In genomic region chr15:28943146-28943545, GRCh38 we compare ENCODE assay signal across 20 cellular contexts. TPM values are rescaled to one million over a fixed set of nuclear protein-coding genes. Genes with fewer than 3 reads are reported as not detected.
DNase-seq lines count a peak whose midpoint lies in the region; ATAC-seq and TF ChIP-seq lines count a peak whose summit lies in the region.
"Had no signal": no experiment of that assay in that cellular context is flagged by ENCODE, and none has a peak within 500 bp of the region (broad histone marks: within the 10 kb centered on the region; RNA-seq: fewer than 3 reads in every experiment).

No MANE protein-coding gene starts in this region.

- H3K4me1 Mint-ChIP-seq in activated naive CD4-positive, alpha-beta T cell treated with anti-CD3 and anti-CD28 coated beads, Interleukin-2, amount 50 U/mL, for 24 hours, result peaks cover 89% of the 10 kb centered on the region
- H3K4me1 Mint-ChIP-seq in activated naive CD4-positive, alpha-beta T cell treated with anti-CD3 and anti-CD28 coated beads for 36 hours (ENCODE audit: low read depth), result peaks cover 68% of the 10 kb centered on the region
- H3K4me1 Mint-ChIP-seq in central memory CD8-positive, alpha-beta T cell, result peaks cover 74% of the 10 kb centered on the region
- peaks cover 88 to 94% of the 10 kb centered on the region in 2 donors for H3K4me1 Mint-ChIP-seq in natural killer cell

- no peak for TF ChIP-seq EP300 in gastroesophageal sphincter (IDR thresholded peaks at IDR 0.05)

- CTCF ChIA-PET in activated naive CD4-positive, alpha-beta T cell treated with anti-CD3 and anti-CD28 coated beads for 36 hours (lab: Charles Lee), result no interaction called here

- ATAC-seq in central memory CD8-positive, alpha-beta T cell (replicated peaks; ENCODE audit: extremely low read depth, poor library complexity, severe bottlenecking), result no peak
- no peak for ATAC-seq in natural killer cell
- ATAC-seq in aorta (ENCODE audit: low FRiP score), result peak; percentile 17
- no peak for ATAC-seq in gastroesophageal sphincter
- no peak for ATAC-seq in stimulated activated naive CD8-positive, alpha-beta T cell treated with anti-CD3 and anti-CD28 coated beads, Interleukin-15, Interleukin-2, amounts not matched to agents 100 U/mL and 50 U/mL, for 24 hours
- ATAC-seq: A549 had no signal

- intact Hi-C loops in activated naive CD4-positive, alpha-beta T cell treated with anti-CD3 and anti-CD28 coated beads for 36 hours (cut with micrococcal nuclease), result no loop called here
- intact Hi-C loops in natural killer cell (cut with micrococcal nuclease), result no loop called here
- intact Hi-C loops in aorta (cut with DNase I), result no loop called here

- no peaks in the 10 kb centered on the region for H3K9me3 Mint-ChIP-seq in activated naive CD4-positive, alpha-beta T cell treated with anti-CD3 and anti-CD28 coated beads, Interleukin-2, amount 50 U/mL, for 24 hours
- no peaks in the 10 kb centered on the region for H3K9me3 Mint-ChIP-seq in activated naive CD4-positive, alpha-beta T cell treated with anti-CD3 and anti-CD28 coated beads for 36 hours
- H3K9me3 Mint-ChIP-seq in central memory CD8-positive, alpha-beta T cell, result no peaks in the 10 kb centered on the region
- no peaks in the 10 kb centered on the region for H3K9me3 Mint-ChIP-seq in natural killer cell

- H3K4me3 Mint-ChIP-seq in activated naive CD4-positive, alpha-beta T cell treated with anti-CD3 and anti-CD28 coated beads, Interleukin-2, amount 50 U/mL, for 24 hours, result no peak overlapping the region
- H3K4me3 Mint-ChIP-seq in activated naive CD4-positive, alpha-beta T cell treated with anti-CD3 and anti-CD28 coated beads for 36 hours, result no peak overlapping the region
- H3K4me3 Mint-ChIP-seq in central memory CD8-positive, alpha-beta T cell, result peak overlapping the region; percentile 47
- H3K4me3 Mint-ChIP-seq in natural killer cell, result peak overlapping the region; percentile 87

- no peak overlapping the region for H3K27ac ChIP-seq in aorta (ENCODE audit: low read depth in 1 of 2, low read length in 2 of 2)
- no peak overlapping the region for H3K27ac ChIP-seq in gastroesophageal sphincter
- no peak overlapping the region for H3K27ac ChIP-seq in effector memory CD4-positive, alpha-beta T cell (ENCODE audit: insufficient read depth, low read length, poor library complexity, severe bottlenecking)
- H3K27ac ChIP-seq: A549 had no signal

- TF ChIP-seq CTCF in natural killer cell (IDR thresholded peaks at IDR 0.05) (no peak), gastroesophageal sphincter (IDR thresholded peaks at IDR 0.05) (no peak)

- no peaks in the 10 kb centered on the region for H3K27me3 Mint-ChIP-seq in activated naive CD4-positive, alpha-beta T cell treated with anti-CD3 and anti-CD28 coated beads, Interleukin-2, amount 50 U/mL, for 24 hours
- H3K27me3 Mint-ChIP-seq in activated naive CD4-positive, alpha-beta T cell treated with anti-CD3 and anti-CD28 coated beads for 36 hours (ENCODE audit: low read depth), result no peaks in the 10 kb centered on the region
- no peaks in the 10 kb centered on the region for H3K27me3 Mint-ChIP-seq in central memory CD8-positive, alpha-beta T cell
- H3K27me3 Mint-ChIP-seq in natural killer cell (ENCODE audit: low read depth in 2 of 2), result no peaks in the 10 kb centered on the region

- no peak for TF ChIP-seq POLR2A in gastroesophageal sphincter (IDR thresholded peaks at IDR 0.05)

- WGBS in aorta, 2 donors, result 95 to 96% methylated on average over 8 of the region's 8 CpGs
- WGBS in gastroesophageal sphincter (ENCODE audit: low coverage in 1 of 2), 2 donors, result 80 to 100% methylated on average over 1 to 3 of the region's 8 CpGs

- H3K9me3 ChIP-seq in aorta (ENCODE audit: control insufficient read depth, low read length), result no peaks in the 10 kb centered on the region
- no peaks in the 10 kb centered on the region for H3K9me3 ChIP-seq in gastroesophageal sphincter
- H3K9me3 ChIP-seq in effector memory CD4-positive, alpha-beta T cell (ENCODE audit: control insufficient read depth, low read length), result no peaks in the 10 kb centered on the region
- H3K9me3 ChIP-seq: A549 had no signal

- no peaks in the 10 kb centered on the region for H3K4me1 ChIP-seq in aorta (ENCODE audit: control insufficient read depth in 1 of 2, insufficient read depth in 2 of 2, low read length in 2 of 2)
- no peaks in the 10 kb centered on the region for H3K4me1 ChIP-seq in gastroesophageal sphincter
- peaks cover 33% of the 10 kb centered on the region for H3K4me1 ChIP-seq in effector memory CD4-positive, alpha-beta T cell (ENCODE audit: control insufficient read depth, insufficient read depth, low read length, poor library complexity, severe bottlenecking)
- H3K4me1 ChIP-seq: A549 had no signal

- peak overlapping the region; percentile 31 for H3K27ac Mint-ChIP-seq in activated naive CD4-positive, alpha-beta T cell treated with anti-CD3 and anti-CD28 coated beads, Interleukin-2, amount 50 U/mL, for 24 hours
- no peak overlapping the region for H3K27ac Mint-ChIP-seq in activated naive CD4-positive, alpha-beta T cell treated with anti-CD3 and anti-CD28 coated beads for 36 hours
- no peak overlapping the region for H3K27ac Mint-ChIP-seq in central memory CD8-positive, alpha-beta T cell (ENCODE audit: low read depth)
- H3K27ac Mint-ChIP-seq in natural killer cell, result peak overlapping the region; percentile 89 to 97

- H3K4me3 ChIP-seq in aorta (ENCODE audit: low read length in 2 of 2) (no peak overlapping the region), gastroesophageal sphincter (no peak overlapping the region)
- H3K4me3 ChIP-seq in effector memory CD4-positive, alpha-beta T cell (ENCODE audit: insufficient read depth, low read depth, low read length, poor library complexity, severe bottlenecking), result no peak overlapping the region
- H3K4me3 ChIP-seq: A549 had no signal

- DNase-seq in activated naive CD4-positive, alpha-beta T cell treated with anti-CD3 and anti-CD28 coated beads for 36 hours, result no peak
- no peak for DNase-seq in central memory CD8-positive, alpha-beta T cell (ENCODE audit: low spot score in 2 of 2)
- DNase-seq in natural killer cell, result no peak
- peak; percentile 27 to 55 for DNase-seq in aorta
- no peak for DNase-seq in effector memory CD4-positive, alpha-beta T cell
- DNase-seq in stimulated activated naive CD8-positive, alpha-beta T cell treated with anti-CD3 and anti-CD28 coated beads, Interleukin-15, Interleukin-2, amounts not matched to agents 100 U/mL and 50 U/mL, for 24 hours, result no peak
- DNase-seq: C1 segment of cervical spinal cord; GF-D8; GOT3; MV-4-11; NCI-H1417; NCI-H1930; NCI-H446; NCI-H69; NK-92 treated with Interleukin-12 subunit alpha and Interleukin-12 subunit beta, amount 100 ng/mL, for 24 hours; OCI-M1; RPMI8226 had no signal

- H3K27me3 ChIP-seq in aorta (ENCODE audit: control insufficient read depth in 1 of 2, insufficient read depth in 2 of 2, low read length in 1 of 2), result no peaks in the 10 kb centered on the region
- no peaks in the 10 kb centered on the region for H3K27me3 ChIP-seq in gastroesophageal sphincter
- no peaks in the 10 kb centered on the region for H3K27me3 ChIP-seq in effector memory CD4-positive, alpha-beta T cell (replicated peaks; ENCODE audit: control insufficient read depth, insufficient read depth, low read length, poor library complexity, severe bottlenecking)

- peaks cover 11% of the 10 kb centered on the region for H3K36me3 Mint-ChIP-seq in activated naive CD4-positive, alpha-beta T cell treated with anti-CD3 and anti-CD28 coated beads, Interleukin-2, amount 50 U/mL, for 24 hours
- peaks cover 7% of the 10 kb centered on the region for H3K36me3 Mint-ChIP-seq in activated naive CD4-positive, alpha-beta T cell treated with anti-CD3 and anti-CD28 coated beads for 36 hours (ENCODE audit: low read depth)
- H3K36me3 Mint-ChIP-seq in central memory CD8-positive, alpha-beta T cell (ENCODE audit: insufficient read depth), result peaks cover 6% of the 10 kb centered on the region
- H3K36me3 Mint-ChIP-seq in natural killer cell, result no peaks in the 10 kb centered on the region

- H3K36me3 ChIP-seq in aorta (ENCODE audit: control insufficient read depth in 1 of 2, insufficient read depth in 2 of 2, low read length in 1 of 2) (no peaks in the 10 kb centered on the region), gastroesophageal sphincter (no peaks in the 10 kb centered on the region)
- H3K36me3 ChIP-seq in effector memory CD4-positive, alpha-beta T cell (ENCODE audit: control insufficient read depth, insufficient read depth, low read length), result no peaks in the 10 kb centered on the region

RNA-seq across cellular contexts. Expression of gene APBA2, which starts 57.4 kb away (rescaled TPM):
- 10 to 100 TPM; 16.2 to 18.3 TPM for total RNA-seq in activated naive CD4-positive, alpha-beta T cell treated with anti-CD3 and anti-CD28 coated beads for 36 hours
- 100 to 1,000 TPM in 1 of 3 donors, 10 to 100 TPM in 2; 96.4 to 119 (median 97.9) TPM for total RNA-seq in natural killer cell
- total RNA-seq in aorta, result 1 to 10 TPM; 2.0 to 2.1 TPM
- 1 to 10 TPM in 1 of 2 donors, under 1 TPM in 1; 0.41 to 1.8 TPM for polyA plus RNA-seq in aorta
- 10 to 100 TPM in 1 of 4 donors, 1 to 10 TPM in 3; 3.1 to 14.9 (median 4.2) TPM for total RNA-seq in gastroesophageal sphincter

Comparison
In these comparisons a context has a peak if more than half of its experiments do, and no peak if none do; other contexts are left out.
1. H3K27ac Mint-ChIP-seq: peak in activated naive CD4-positive, alpha-beta T cell treated with anti-CD3 and anti-CD28 coated beads, Interleukin-2, amount 50 U/mL, for 24 hours (single experiment) and natural killer cell (2 of 2); none in activated naive CD4-positive, alpha-beta T cell treated with anti-CD3 and anti-CD28 coated beads for 36 hours (single experiment) and central memory CD8-positive, alpha-beta T cell (single experiment).
2. H3K4me3 Mint-ChIP-seq: peak in central memory CD8-positive, alpha-beta T cell (single experiment) and natural killer cell (single experiment); none in activated naive CD4-positive, alpha-beta T cell treated with anti-CD3 and anti-CD28 coated beads, Interleukin-2, amount 50 U/mL, for 24 hours (single experiment) and activated naive CD4-positive, alpha-beta T cell treated with anti-CD3 and anti-CD28 coated beads for 36 hours (single experiment).
3. DNase-seq: peak in aorta (2 of 2); none in activated naive CD4-positive, alpha-beta T cell treated with anti-CD3 and anti-CD28 coated beads for 36 hours (single experiment), central memory CD8-positive, alpha-beta T cell (0 of 2), natural killer cell (single experiment), effector memory CD4-positive, alpha-beta T cell (0 of 3) and stimulated activated naive CD8-positive, alpha-beta T cell treated with anti-CD3 and anti-CD28 coated beads, Interleukin-15, Interleukin-2, amounts not matched to agents 100 U/mL and 50 U/mL, for 24 hours (single experiment).
4. RNA of gene APBA2, which starts 57.4 kb away (total RNA-seq): 96.4 to 119 TPM in natural killer cell; 16.2 to 18.3 TPM in activated naive CD4-positive, alpha-beta T cell treated with anti-CD3 and anti-CD28 coated beads for 36 hours, 3.1 to 14.9 TPM in gastroesophageal sphincter and 2.0 to 2.1 TPM in aorta; every median in the first group is over 4 times any median in the second.